ENCODE assay signal across 24 cellular contexts in the genomic region with DNA sequence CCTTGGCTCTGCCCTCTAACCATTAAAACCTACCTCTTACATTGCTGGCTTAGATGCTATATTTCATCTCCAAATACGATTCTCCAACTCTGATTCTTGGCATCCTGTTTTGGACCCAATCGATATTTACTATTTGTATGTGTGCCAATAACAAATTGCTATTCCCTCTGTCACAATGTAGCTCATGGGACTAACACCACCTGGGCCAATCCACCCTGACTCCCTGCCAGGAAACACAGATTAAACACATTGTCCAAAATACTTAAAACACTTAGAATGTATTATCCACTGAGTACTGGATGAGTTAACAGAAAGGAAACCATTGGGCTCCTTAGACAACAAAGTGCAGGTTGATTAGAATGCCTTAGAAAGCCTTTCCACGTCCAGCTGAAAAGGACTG.
"Had no signal": no experiment of that assay in that cellular context is flagged by ENCODE, and none has a peak within 500 bp of the region (broad histone marks: within the 10 kb centered on the region; RNA-seq: fewer than 3 reads in every experiment).

No MANE protein-coding gene starts in this region.

- H3K4me3 Mint-ChIP-seq: activated naive CD4-positive, alpha-beta T cell treated with anti-CD3 and anti-CD28 coated beads for 36 hours; activated naive CD8-positive, alpha-beta T cell treated with anti-CD3 and anti-CD28 coated beads, Interleukin-2, amount 50 U/mL, for 24 hours; effector memory CD8-positive, alpha-beta T cell; natural killer cell treated with Interleukin-12 subunit alpha and Interleukin-12 subunit beta and Interleukin-15 and Interleukin-18, amount 100 ng/mL, for 72 hours; stimulated activated naive B cell treated with anti-CD40 and anti-IgM and Interleukin-4, amounts not matched to agents 10 μg/mL and 1 μg/mL and 100 μg/mL, for 72 hours; T-cell had no signal

- H3K4me1 Mint-ChIP-seq: activated naive CD8-positive, alpha-beta T cell treated with anti-CD3 and anti-CD28 coated beads, Interleukin-2, amount 50 U/mL, for 24 hours; stimulated activated naive B cell treated with anti-CD40 and anti-IgM and Interleukin-4, amounts not matched to agents 10 μg/mL and 1 μg/mL and 100 μg/mL, for 72 hours; T-cell had no signal

- H3K36me3 Mint-ChIP-seq: stimulated activated naive B cell treated with anti-CD40 and anti-IgM and Interleukin-4, amounts not matched to agents 10 μg/mL and 1 μg/mL and 100 μg/mL, for 72 hours; T-cell had no signal

- H3K9me3 Mint-ChIP-seq: activated naive CD4-positive, alpha-beta T cell treated with anti-CD3 and anti-CD28 coated beads for 36 hours; activated naive CD8-positive, alpha-beta T cell treated with anti-CD3 and anti-CD28 coated beads, Interleukin-2, amount 50 U/mL, for 24 hours had no signal

- H3K4me1 ChIP-seq: breast epithelium, right atrium auricular region had no signal

- H3K27me3 ChIP-seq: breast epithelium, right atrium auricular region, tibial nerve had no signal

- H3K27ac Mint-ChIP-seq: activated naive CD4-positive, alpha-beta T cell treated with anti-CD3 and anti-CD28 coated beads for 36 hours; activated naive CD8-positive, alpha-beta T cell treated with anti-CD3 and anti-CD28 coated beads, Interleukin-2, amount 50 U/mL, for 24 hours; activated T-helper 2 cell treated with anti-CD3 and anti-CD28 coated beads, Interferon-gamma antibody, Interleukin-2, Interleukin-4, amounts not matched to agents 10 μg/mL and 5 μg/mL and 100 μg/mL, durations not matched to agents 14 hours and 24 hours and 36 hours; effector memory CD8-positive, alpha-beta T cell; natural killer cell treated with Interleukin-12 subunit alpha and Interleukin-12 subunit beta and Interleukin-15 and Interleukin-18, amount 100 ng/mL, for 72 hours; progenitor cell of endocrine pancreas; stimulated activated naive B cell treated with anti-CD40 and anti-IgM and Interleukin-4, amounts not matched to agents 10 μg/mL and 1 μg/mL and 100 μg/mL, for 72 hours; T-cell had no signal

- ATAC-seq: activated naive CD8-positive, alpha-beta T cell treated with anti-CD3 and anti-CD28 coated beads, Interleukin-2, amount 50 U/mL, for 24 hours; effector memory CD8-positive, alpha-beta T cell; left ventricle myocardium superior; natural killer cell treated with Interleukin-12 subunit alpha and Interleukin-12 subunit beta and Interleukin-15 and Interleukin-18, amount 100 ng/mL, for 72 hours; stimulated activated naive B cell treated with anti-CD40 and anti-IgM and Interleukin-4, amounts not matched to agents 10 μg/mL and 1 μg/mL and 100 μg/mL, for 72 hours; T-cell had no signal

- H3K27me3 Mint-ChIP-seq: activated naive CD8-positive, alpha-beta T cell treated with anti-CD3 and anti-CD28 coated beads, Interleukin-2, amount 50 U/mL, for 24 hours; effector memory CD8-positive, alpha-beta T cell; stimulated activated naive B cell treated with anti-CD40 and anti-IgM and Interleukin-4, amounts not matched to agents 10 μg/mL and 1 μg/mL and 100 μg/mL, for 72 hours; T-cell had no signal

- H3K36me3 ChIP-seq: breast epithelium, right atrium auricular region, tibial nerve had no signal

- H3K4me3 ChIP-seq: breast epithelium, right atrium auricular region, tibial nerve had no signal

- H3K9me3 ChIP-seq: breast epithelium, right atrium auricular region, tibial nerve had no signal

- DNase-seq: activated CD4-positive, alpha-beta T cell treated with anti-CD3 and anti-CD28 coated beads, Interleukin-2, amount 50 U/mL, for 4 hours; activated CD4-positive, CD25-positive, alpha-beta regulatory T cell treated with anti-CD3 and anti-CD28 coated beads, Interleukin-2, amount 50 U/mL, for 72 hours; activated naive CD4-positive, alpha-beta T cell treated with anti-CD3 and anti-CD28 coated beads for 36 hours; activated naive CD8-positive, alpha-beta T cell treated with anti-CD3 and anti-CD28 coated beads, Interleukin-2, amount 50 U/mL, for 24 hours; activated T-cell treated with anti-CD3 and anti-CD28 coated beads for 4 hours; aorta; cerebellar nuclear complex; dermis blood vessel endothelial cell; effector memory CD8-positive, alpha-beta T cell; kidney; left ventricle myocardium superior; mesenchymal stem cell; occipital lobe; stimulated activated CD4-positive, alpha-beta T cell treated with anti-CD3 and anti-CD28 coated beads, Interleukin-15, amount 100 ng/mL, for 24 hours; stimulated activated CD4-positive, alpha-beta T cell treated with anti-CD3 and anti-CD28 coated beads, Interleukin-4, amount 100 ng/mL, for 1 hour; stimulated activated naive B cell treated with anti-CD40 and anti-IgM and Interleukin-4, amounts not matched to agents 10 μg/mL and 1 μg/mL and 100 μg/mL, for 72 hours; T-cell; T1000 had no signal

- H3K27ac ChIP-seq: breast epithelium, right atrium auricular region, tibial nerve had no signal
